9 cellular contexts compared by ENCODE assay signal in the genomic region with DNA sequence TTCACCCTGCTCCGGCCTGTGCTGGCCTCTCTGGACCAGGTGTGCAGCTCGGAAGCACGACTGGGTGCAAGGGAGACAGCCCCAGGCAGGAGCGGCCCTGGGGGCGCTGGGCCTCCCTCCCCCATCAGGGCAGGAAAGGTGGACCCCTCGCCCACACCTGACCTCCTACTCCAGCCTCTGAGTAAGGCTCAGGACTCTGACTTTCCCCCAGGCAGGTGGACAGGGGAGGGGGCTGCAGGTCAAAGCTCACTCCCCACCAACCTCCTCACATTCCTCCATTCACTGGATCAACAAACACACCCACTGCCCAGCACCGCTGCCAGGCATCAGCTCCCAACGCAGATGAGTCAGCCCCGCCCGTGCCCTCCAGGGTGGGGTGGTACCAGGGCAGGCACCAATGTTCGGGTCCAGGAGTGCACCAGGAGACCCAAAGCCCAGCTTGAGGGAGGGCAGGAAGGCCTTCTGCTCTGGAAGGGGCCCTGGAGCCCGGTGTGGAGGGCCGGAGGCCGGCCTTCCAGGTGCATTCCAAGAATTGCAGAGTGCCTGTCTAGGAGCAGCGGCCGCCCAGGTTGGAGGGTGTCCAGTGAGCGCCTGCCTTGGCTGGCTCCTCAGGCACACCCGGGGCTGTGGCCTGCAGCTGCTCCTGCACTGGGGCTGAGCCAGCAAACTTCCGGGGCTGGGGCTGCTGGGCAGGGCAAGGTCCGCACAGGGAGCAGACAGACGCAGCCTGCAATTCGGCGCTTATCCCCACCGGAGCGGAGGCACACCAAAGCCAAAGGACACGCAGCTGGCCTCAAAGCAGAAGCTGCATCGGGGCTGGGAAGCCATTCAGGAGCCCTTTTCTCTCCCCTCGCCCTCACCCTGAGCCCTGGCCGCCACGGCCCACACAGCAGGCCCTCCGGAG. TPM values are rescaled to one million over a fixed set of nuclear protein-coding genes. Genes with fewer than 3 reads are reported as not detected.
A peak's percentile ranks its signal among the peaks of the same experiment; 100 is the strongest.
DNase-seq lines count a peak whose midpoint lies in the region; ATAC-seq, FAIRE-seq and TF ChIP-seq lines count a peak whose summit lies in the region.
"Had no signal": no experiment of that assay in that cellular context is flagged by ENCODE, and none has a peak within 500 bp of the region (broad histone marks: within the 10 kb centered on the region; RNA-seq: fewer than 3 reads in every experiment).

No MANE protein-coding gene starts in this region.

- no peaks in the 10 kb centered on the region for H3K9me3 Mint-ChIP-seq in T-helper 1 cell treated with Interleukin-12 subunit alpha and Interleukin-12 subunit beta and Interleukin-4 antibody, amounts not matched to agents 30 μg/mL and 1 μg/mL, for 36 hours

- peaks cover 5% of the 10 kb centered on the region for H3K27me3 Mint-ChIP-seq in T-helper 1 cell treated with Interleukin-12 subunit alpha and Interleukin-12 subunit beta and Interleukin-4 antibody, amounts not matched to agents 30 μg/mL and 1 μg/mL, for 36 hours (ENCODE audit: low read depth)

- peaks cover 0 to 7% (median 5%) of the 10 kb centered on the region in 4 donors for H3K36me3 ChIP-seq in esophagus muscularis mucosa

- peak overlapping the region; percentile 64 for H3K27ac Mint-ChIP-seq in T-helper 1 cell treated with Interleukin-12 subunit alpha and Interleukin-12 subunit beta and Interleukin-4 antibody, amounts not matched to agents 30 μg/mL and 1 μg/mL, for 36 hours

- H3K4me1 ChIP-seq in esophagus muscularis mucosa, result peaks cover 47 to 56% (median 53%) of the 10 kb centered on the region in 4 donors

- ATAC-seq in omental fat pad (ENCODE audit: low FRiP score) (peak; percentile 67), GM19455 (IDR thresholded peaks at IDR 0.05; ENCODE audit: unreplicated experiment) (no peak)

- H3K4me3 Mint-ChIP-seq in T-helper 1 cell treated with Interleukin-12 subunit alpha and Interleukin-12 subunit beta and Interleukin-4 antibody, amounts not matched to agents 30 μg/mL and 1 μg/mL, for 36 hours, result peak overlapping the region; percentile 74

- TF ChIP-seq EP300 in esophagus muscularis mucosa (IDR thresholded peaks at IDR 0.05), result no peak

- H3K27me3 ChIP-seq in esophagus muscularis mucosa, result no peaks in the 10 kb centered on the region

- no peak for DNase-seq in T-helper 1 cell
- DNase-seq in RPMI8226, result peak; percentile 75
- no peak for DNase-seq in esophagus muscularis mucosa (ENCODE audit: extremely low spot score)
- DNase-seq in omental fat pad (ENCODE audit: low spot score), result no peak
- no peak for DNase-seq in GM12891 (ENCODE audit: insufficient read length, low spot score)
- no peak for DNase-seq in stimulated activated CD4-positive, alpha-beta T cell treated with anti-CD3 and anti-CD28 coated beads, Interleukin-12 subunit alpha, Interleukin-12 subunit beta, amount 100 ng/mL, for 4 hours

- H3K9me3 ChIP-seq in esophagus muscularis mucosa, result no peaks in the 10 kb centered on the region

- peaks cover 2% of the 10 kb centered on the region for H3K36me3 Mint-ChIP-seq in T-helper 1 cell treated with Interleukin-12 subunit alpha and Interleukin-12 subunit beta and Interleukin-4 antibody, amounts not matched to agents 30 μg/mL and 1 μg/mL, for 36 hours (ENCODE audit: low read depth)

- intact Hi-C loops in esophagus muscularis mucosa (cut with DNase I), result no loop called here

- H3K4me3 ChIP-seq in esophagus muscularis mucosa, result peak overlapping the region; percentile 10 to 98 (median 50)

- 38% methylated on average over 11 of the region's 31 CpGs for WGBS in esophagus muscularis mucosa

- TF ChIP-seq POLR2A in esophagus muscularis mucosa (IDR thresholded peaks at IDR 0.05; ENCODE audit: low read depth), result peak; percentile 11
- no peak for TF ChIP-seq POLR2A in GM12891 (IDR thresholded peaks at IDR 0.05; ENCODE audit: low read depth, low read length)

- peak overlapping the region; percentile 72 to 88 (median 84) for H3K27ac ChIP-seq in esophagus muscularis mucosa (replicated peaks in 1 of 4)

- peaks cover 39% of the 10 kb centered on the region for H3K4me1 Mint-ChIP-seq in T-helper 1 cell treated with Interleukin-12 subunit alpha and Interleukin-12 subunit beta and Interleukin-4 antibody, amounts not matched to agents 30 μg/mL and 1 μg/mL, for 36 hours (ENCODE audit: low read depth)

- FAIRE-seq in GM12891 (lab: Jason Lieb, UNC), result no peak
- FAIRE-seq: G401.6 had no signal

- TF ChIP-seq CTCF in esophagus muscularis mucosa (IDR thresholded peaks at IDR 0.05) (no peak), omental fat pad (IDR thresholded peaks at IDR 0.05) (no peak)

TF ChIP-seq in GM12891, 5 proteins besides CTCF, POLR2A, EP300 and RAD21:
- TF ChIP-seq PAX5 (IDR thresholded peaks at IDR 0.05; ENCODE audit: insufficient read depth, low read length, severe bottlenecking) (no peak), POU2F2 (IDR thresholded peaks at IDR 0.05; ENCODE audit: low read depth, low read length) (no peak), SPI1 (IDR thresholded peaks at IDR 0.05; ENCODE audit: low read depth, low read length) (no peak), TAF1 (IDR thresholded peaks at IDR 0.05; ENCODE audit: low read depth, low read length) (no peak), POLR2AphosphoS5 (IDR thresholded peaks at IDR 0.05; ENCODE audit: low read depth, low read length) (no peak)

RNA-seq across cellular contexts. Expression of a gene that starts 1.6 kb away (rescaled TPM):
- total RNA-seq in esophagus muscularis mucosa, result 100 to 1,000 TPM in 1 of 4 donors, 10 to 100 TPM in 3; 51.5 to 129 (median 66.7) TPM
- total RNA-seq in omental fat pad, result 100 to 1,000 TPM in 1 of 4 donors, 10 to 100 TPM in 3; 50.9 to 104 (median 87.5) TPM
- 15.6 TPM for polyA plus RNA-seq in GM12891 (2012; ENCODE audit: low read depth, missing spikeins)

RNA-seq across cellular contexts. Expression of a gene that starts 36.2 kb away (rescaled TPM):
- 1 to 10 TPM; 4.3 to 7.9 (median 5.7) TPM for total RNA-seq in esophagus muscularis mucosa
- 10 to 100 TPM in 1 of 4 donors, 1 to 10 TPM in 3; 3.7 to 26.0 (median 5.6) TPM for total RNA-seq in omental fat pad
- polyA plus RNA-seq in GM12891 (2012; ENCODE audit: low read depth, missing spikeins), result 0.21 TPM
